Comparison of ENCODE assay signal across 13 cellular contexts in genomic region chr10:92757720-92758119, GRCh38.
DNase-seq lines count a peak whose midpoint lies in the region; ATAC-seq, FAIRE-seq and TF ChIP-seq lines count a peak whose summit lies in the region.
"Had no signal": no experiment of that assay in that cellular context is flagged by ENCODE, and none has a peak within 500 bp of the region (broad histone marks: within the 10 kb centered on the region; RNA-seq: fewer than 3 reads in every experiment).

No MANE protein-coding gene starts in this region.

- DNase-seq in cardiac muscle cell (ENCODE audit: low read depth in 1 of 2, low spot score in 1 of 2) (no peak), cardiac septum (ENCODE audit: low spot score) (no peak), endothelial cell of umbilical vein (ENCODE audit: low read depth, low spot score) (no peak), aorta (no peak), HEK293T (ENCODE audit: extremely low spot score) (no peak)
- DNase-seq in activated CD4-positive, alpha-beta memory T cell treated with anti-CD3 and anti-CD28 coated beads for 36 hours, result no peak
- DNase-seq: activated CD4-positive, alpha-beta T cell treated with anti-CD3 and anti-CD28 coated beads, Interleukin-2, amount 50 U/mL, for 1 hour; NCI-H187 treated with DMSO at 0.1 percent for 48 hours had no signal

- CTCF ChIA-PET in endothelial cell of umbilical vein (lab: Charles Lee) (interaction anchor here (1.4 to 3.8 kb wide), 5 partner anchors 59 to 183 kb away, joined by 4 to 28 read pairs (median 10); partner anchors contain the start of genes HHEX and IDE), HEK293T (lab: Yijun Ruan, JAX) (interaction anchor here (0.6 to 1.4 kb wide), 2 partner anchors 85 to 1621 kb away, joined by 3 to 4 read pairs; no protein-coding TSS in a partner anchor)
- CTCF ChIA-PET in activated CD4-positive, alpha-beta memory T cell treated with anti-CD3 and anti-CD28 coated beads for 36 hours (lab: Charles Lee), result no interaction called here

- H3K4me2 ChIP-seq in endothelial cell of umbilical vein (ENCODE audit: insufficient read depth, low read length), result peak overlapping the region; percentile 90

- no peaks in the 10 kb centered on the region for H3K79me2 ChIP-seq in endothelial cell of umbilical vein (ENCODE audit: control insufficient read depth, insufficient read depth, low read length)

- H3K27me3 Mint-ChIP-seq in activated CD4-positive, alpha-beta memory T cell treated with anti-CD3 and anti-CD28 coated beads for 36 hours, result no peaks in the 10 kb centered on the region

- dilution Hi-C loops in endothelial cell of umbilical vein (cut with MboI; ENCODE audit: extremely low pct_ligation_motif_present, low sequenced_read_pairs), result no loop called here

- H3K4me1 Mint-ChIP-seq in activated CD4-positive, alpha-beta memory T cell treated with anti-CD3 and anti-CD28 coated beads for 36 hours (ENCODE audit: low read depth), result no peaks in the 10 kb centered on the region

- ATAC-seq in aorta (ENCODE audit: low FRiP score), result no peak
- ATAC-seq in GM21737 (IDR thresholded peaks at IDR 0.05; ENCODE audit: unreplicated experiment), result no peak

- H4K20me1 ChIP-seq in endothelial cell of umbilical vein (replicated peaks; ENCODE audit: control insufficient read depth, extremely low read depth, insufficient read depth, low read length), result no peaks in the 10 kb centered on the region

- H3K36me3 ChIP-seq in cardiac muscle cell (no peaks in the 10 kb centered on the region), endothelial cell of umbilical vein (ENCODE audit: control insufficient read depth in 2 of 2, extremely low read depth in 1 of 2, insufficient read depth in 2 of 2, low read length in 2 of 2) (no peaks in the 10 kb centered on the region), muscle layer of duodenum (ENCODE audit: control insufficient read depth in 1 of 2, insufficient read depth in 2 of 2, low read length in 2 of 2) (no peaks in the 10 kb centered on the region), aorta (ENCODE audit: control insufficient read depth in 1 of 2, insufficient read depth in 2 of 2, low read length in 1 of 2) (no peaks in the 10 kb centered on the region)
- H3K36me3 ChIP-seq: HAP-1 had no signal

- H3K9me3 ChIP-seq in cardiac muscle cell (ENCODE audit: low read depth) (no peaks in the 10 kb centered on the region), endothelial cell of umbilical vein (replicated peaks; ENCODE audit: control insufficient read depth, insufficient read depth, low read length) (no peaks in the 10 kb centered on the region), muscle layer of duodenum (ENCODE audit: control insufficient read depth in 1 of 2, low read length in 2 of 2) (no peaks in the 10 kb centered on the region), aorta (ENCODE audit: control insufficient read depth, low read length) (no peaks in the 10 kb centered on the region)
- H3K9me3 ChIP-seq: HAP-1 had no signal

- H3K27ac ChIP-seq in cardiac muscle cell (peak overlapping the region; percentile 69), endothelial cell of umbilical vein (ENCODE audit: insufficient read depth, low read depth, low read length) (peak overlapping the region; percentile 98), muscle layer of duodenum (ENCODE audit: low read length) (peak overlapping the region; percentile 10), aorta (ENCODE audit: low read depth in 1 of 2, low read length in 2 of 2) (peak overlapping the region; percentile 84 to 97)

- no peak for FAIRE-seq in endothelial cell of umbilical vein (lab: Jason Lieb, UNC)
- FAIRE-seq: endometrium had no signal

- H2AFZ ChIP-seq in endothelial cell of umbilical vein (ENCODE audit: low read depth, low read length), result peak overlapping the region; percentile 31

- intact Hi-C loops in cardiac septum (cut with DNase I), result loop anchor here (2.0 to 5.0 kb wide), 2 partner anchors 65 to 67 kb away; no protein-coding TSS in a partner anchor
- intact Hi-C loops in endothelial cell of umbilical vein (cut with micrococcal nuclease), result loop anchor here (2.0 to 5.0 kb wide), 3 partner anchors 59 to 165 kb away; partner anchors contain the start of gene KIF11
- intact Hi-C loops in aorta (cut with DNase I), result loop anchor here in 1 of 2 donors (5.0 kb wide), 1 partner anchor 65 kb away; no protein-coding TSS in a partner anchor
- intact Hi-C loops in activated CD4-positive, alpha-beta memory T cell treated with anti-CD3 and anti-CD28 coated beads for 36 hours (cut with micrococcal nuclease), result no loop called here

- no peak for TF ChIP-seq POLR2A in endothelial cell of umbilical vein (IDR thresholded peaks at IDR 0.05; ENCODE audit: low read depth, low read length)

- no peaks in the 10 kb centered on the region for H3K9me3 Mint-ChIP-seq in activated CD4-positive, alpha-beta memory T cell treated with anti-CD3 and anti-CD28 coated beads for 36 hours

- BruUV-seq in endothelial cell of umbilical vein (replicated peaks; lab: Mats Ljungman, UMichigan), result no TSS peak

- TF ChIP-seq CTCF in cardiac muscle cell (IDR thresholded peaks at IDR 0.05; ENCODE audit: low read depth, low read length) (no peak), endothelial cell of umbilical vein (IDR thresholded peaks at IDR 0.05; ENCODE audit: extremely low read depth in 1 of 2, insufficient read depth in 1 of 2, low read depth in 1 of 2, low read length in 2 of 2) (no peak)

- POLR2A ChIA-PET in endothelial cell of umbilical vein (lab: Charles Lee), result interaction anchor here (1.3 to 2.3 kb wide), 2 partner anchors 64 to 68 kb away, joined by 3 to 12 read pairs; partner anchors contain the start of gene HHEX
- POLR2A ChIA-PET in HEK293T (lab: Yijun Ruan, JAX), result no interaction called here
- POLR2A ChIA-PET in activated CD4-positive, alpha-beta memory T cell treated with anti-CD3 and anti-CD28 coated beads for 36 hours (lab: Charles Lee), result no interaction called here

- H3K36me3 Mint-ChIP-seq in activated CD4-positive, alpha-beta memory T cell treated with anti-CD3 and anti-CD28 coated beads for 36 hours, result no peaks in the 10 kb centered on the region
- H3K36me3 Mint-ChIP-seq: mesothelial cell of epicardium had no signal

- no peak overlapping the region for H3K27ac Mint-ChIP-seq in activated CD4-positive, alpha-beta memory T cell treated with anti-CD3 and anti-CD28 coated beads for 36 hours

- no peaks in the 10 kb centered on the region for H3K9me1 ChIP-seq in endothelial cell of umbilical vein (replicated peaks; ENCODE audit: control insufficient read depth, extremely low read depth, insufficient read depth, low read length)

- H3K4me3 Mint-ChIP-seq in activated CD4-positive, alpha-beta memory T cell treated with anti-CD3 and anti-CD28 coated beads for 36 hours, result no peak overlapping the region
- H3K4me3 Mint-ChIP-seq: mesothelial cell of epicardium had no signal

- H3K4me1 ChIP-seq in cardiac muscle cell (ENCODE audit: low read depth) (peaks cover 17% of the 10 kb centered on the region), endothelial cell of umbilical vein (ENCODE audit: control insufficient read depth, extremely low read depth, insufficient read depth, low read length) (peaks cover 46% of the 10 kb centered on the region), muscle layer of duodenum (ENCODE audit: control insufficient read depth in 1 of 2, insufficient read depth in 2 of 2, low read length in 2 of 2) (peaks cover 0 to 10% of the 10 kb centered on the region in 2 donors), aorta (ENCODE audit: control insufficient read depth in 1 of 2, insufficient read depth in 2 of 2, low read length in 2 of 2) (peaks cover 0 to 3% of the 10 kb centered on the region in 2 donors)
- H3K4me1 ChIP-seq: HAP-1 had no signal

- H3K9ac ChIP-seq in endothelial cell of umbilical vein (replicated peaks; ENCODE audit: extremely low read depth, insufficient read depth, low read length), result no peak overlapping the region

- H3K4me3 ChIP-seq in cardiac muscle cell (no peak overlapping the region), endothelial cell of umbilical vein (replicated peaks in 1 of 3; ENCODE audit: insufficient read depth in 1 of 3, low read depth in 1 of 3, low read length in 3 of 3) (no peak overlapping the region), muscle layer of duodenum (ENCODE audit: low read depth in 1 of 2, low read length in 2 of 2) (no peak overlapping the region), aorta (ENCODE audit: low read length in 2 of 2) (no peak overlapping the region)
- H3K4me3 ChIP-seq: HAP-1 had no signal

- 28 to 38% methylated on average over 3 of the region's 3 CpGs for WGBS in aorta, 2 donors

- H3K27me3 ChIP-seq in cardiac muscle cell (no peaks in the 10 kb centered on the region), endothelial cell of umbilical vein (ENCODE audit: control insufficient read depth in 2 of 2, insufficient read depth in 2 of 2, low read length in 2 of 2) (no peaks in the 10 kb centered on the region), muscle layer of duodenum (ENCODE audit: low read depth, low read length) (no peaks in the 10 kb centered on the region), aorta (ENCODE audit: control insufficient read depth in 1 of 2, insufficient read depth in 2 of 2, low read length in 1 of 2) (no peaks in the 10 kb centered on the region)

TF ChIP-seq in endothelial cell of umbilical vein, 7 proteins besides CTCF, POLR2A, EP300 and RAD21 (continues in another document):
- no peak for TF ChIP-seq EZH2 (IDR thresholded peaks at IDR 0.05; ENCODE audit: borderline replicate concordance, low read depth, low read length, severe bottlenecking)
- TF ChIP-seq GATA2 (IDR thresholded peaks at IDR 0.05; ENCODE audit: insufficient read depth, insufficient read length, low read depth, low read length), result no peak
- TF ChIP-seq MYC (IDR thresholded peaks at IDR 0.05; ENCODE audit: low read depth, low read length), result no peak
- no peak for TF ChIP-seq FOS (IDR thresholded peaks at IDR 0.05; ENCODE audit: borderline replicate concordance, insufficient read depth, low read length)
- no peak for TF ChIP-seq JUN (IDR thresholded peaks at IDR 0.05; ENCODE audit: borderline replicate concordance, insufficient read depth, insufficient read length, low read depth)

TF ChIP-seq in HEK293T, 16 proteins besides CTCF, POLR2A, EP300 and RAD21 (continues in another document):
- TF ChIP-seq BHLHE40 (IDR thresholded peaks at IDR 0.05; ENCODE audit: borderline replicate concordance), result no peak
- no peak for TF ChIP-seq HDGF (IDR thresholded peaks at IDR 0.05; ENCODE audit: borderline replicate concordance)
- TF ChIP-seq TARDBP (IDR thresholded peaks at IDR 0.05), result no peak
- TF ChIP-seq SP1 (IDR thresholded peaks at IDR 0.05), result no peak
- TF ChIP-seq CTBP1 (IDR thresholded peaks at IDR 0.05; ENCODE audit: borderline replicate concordance), result no peak
- no peak for TF ChIP-seq FOXA1 (IDR thresholded peaks at IDR 0.05)
- no peak for TF ChIP-seq ZNF384 (IDR thresholded peaks at IDR 0.05)
- no peak for TF ChIP-seq LEF1 (IDR thresholded peaks at IDR 0.05; ENCODE audit: borderline replicate concordance)
- TF ChIP-seq L3MBTL2 (conservative IDR thresholded peaks at IDR 0.05), result no peak
- no peak for TF ChIP-seq FOXK2 (IDR thresholded peaks at IDR 0.05)
- TF ChIP-seq ELF4 (IDR thresholded peaks at IDR 0.05), result no peak
- no peak for TF ChIP-seq FOXM1 (IDR thresholded peaks at IDR 0.05; ENCODE audit: borderline replicate concordance)

Comparison
In these comparisons a context has a peak if more than half of its experiments do, and no peak if none do; other contexts are left out.
1. H3K27ac ChIP-seq: peak in every context shown above with its lines; median percentile 98 in endothelial cell of umbilical vein; 90 in aorta; 69 in cardiac muscle cell; 10 in muscle layer of duodenum.